Comparison of ENCODE assay signal across 10 cellular contexts in the genomic region with DNA sequence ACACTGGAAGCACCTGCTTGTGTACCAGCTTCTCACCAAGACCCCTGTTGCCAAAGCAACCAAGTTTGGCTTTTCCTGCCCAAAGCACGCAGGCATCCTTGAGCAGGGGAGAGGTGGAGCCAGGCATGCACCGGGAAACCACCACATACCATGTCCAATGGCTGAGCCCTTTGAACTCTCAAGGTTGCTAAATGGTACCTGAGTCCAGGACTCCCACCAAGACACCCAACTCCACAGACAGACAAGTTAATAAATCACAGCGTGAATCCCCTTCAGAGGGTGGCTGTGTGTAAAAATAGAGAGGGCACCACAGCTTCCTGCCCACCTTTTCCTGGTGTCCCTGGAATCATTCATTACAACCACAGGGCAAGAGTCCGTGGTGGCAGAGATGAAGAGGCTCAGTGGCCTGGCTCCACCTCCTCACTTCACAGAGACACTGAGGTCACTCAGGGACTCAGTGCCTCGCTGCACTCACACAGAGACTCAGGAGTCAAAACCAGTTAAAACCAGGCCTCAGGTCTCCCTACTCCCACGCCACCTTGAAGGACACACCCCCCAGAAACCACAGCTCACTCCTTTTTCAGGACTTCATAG.
DNase-seq lines count a peak whose midpoint lies in the region; ATAC-seq and TF ChIP-seq lines count a peak whose summit lies in the region.
"Had no signal": no experiment of that assay in that cellular context is flagged by ENCODE, and none has a peak within 500 bp of the region (broad histone marks: within the 10 kb centered on the region; RNA-seq: fewer than 3 reads in every experiment).

No MANE protein-coding gene starts in this region.

- no peak overlapping the region for H3K4me3 ChIP-seq in heart left ventricle

- H3K27ac ChIP-seq in heart left ventricle: no peak overlapping the region
- H3K27ac ChIP-seq: HL-60 had no signal

- 67 to 84% (median 75%) methylated on average over 6 of the region's 6 CpGs for WGBS in heart left ventricle, 4 donors

- H3K9me3 ChIP-seq in heart left ventricle: peaks cover 0 to 3% (median 0%) of the 10 kb centered on the region in 12 donors

- intact Hi-C loops in heart left ventricle (cut with DNase I): no loop called here

- no peaks in the 10 kb centered on the region for H3K36me3 ChIP-seq in heart left ventricle

- H3K27me3 ChIP-seq in heart left ventricle: peaks cover 0 to 12% (median 0%) of the 10 kb centered on the region in 9 donors

- no peak for TF ChIP-seq CTCF in heart left ventricle (IDR thresholded peaks at IDR 0.05)

- DNase-seq in NCI-H2029 (lab: John Stamatoyannopoulos, UW) (peak; percentile 73), NCI-H2029 treated with DMSO at 0.1 percent for 48 hours (lab: John Stamatoyannopoulos, UW) (no peak), renal cortical epithelial cell (ENCODE audit: low read depth) (peak; percentile 90), midbrain (lab: John Stamatoyannopoulos, UW) (no peak), heart left ventricle (no peak)
- DNase-seq in activated effector memory CD4-positive, alpha-beta T cell treated with Interleukin-2 at 50 U/mL for 16 hours: no peak

- peak; percentile 73 for ATAC-seq in GM21576 (IDR thresholded peaks at IDR 0.05; ENCODE audit: unreplicated experiment)
- ATAC-seq in HG03558 (IDR thresholded peaks at IDR 0.05; ENCODE audit: extremely low read depth, unreplicated experiment): peak; percentile 60
- ATAC-seq in heart left ventricle: no peak
- ATAC-seq: SK-N-SH treated with all-trans-retinoic acid at 6 μM for 48 hours had no signal

- peaks cover 0 to 25% (median 9%) of the 10 kb centered on the region in 12 donors for H3K4me1 ChIP-seq in heart left ventricle

- no peak for TF ChIP-seq POLR2A in heart left ventricle (IDR thresholded peaks at IDR 0.05)

Comparison
In these comparisons a context has a peak if more than half of its experiments do, and no peak if none do; other contexts are left out.
1. DNase-seq: peak in NCI-H2029 (single experiment) and renal cortical epithelial cell (single experiment); none in NCI-H2029 treated with DMSO at 0.1 percent for 48 hours (single experiment), activated effector memory CD4-positive, alpha-beta T cell treated with Interleukin-2 at 50 U/mL for 16 hours (single experiment), midbrain (single experiment) and heart left ventricle (0 of 5).
2. ATAC-seq: peak in GM21576 (single experiment) and HG03558 (single experiment); none in heart left ventricle (0 of 4).